1 cellular context compared by ENCODE assay signal in the genomic region with DNA sequence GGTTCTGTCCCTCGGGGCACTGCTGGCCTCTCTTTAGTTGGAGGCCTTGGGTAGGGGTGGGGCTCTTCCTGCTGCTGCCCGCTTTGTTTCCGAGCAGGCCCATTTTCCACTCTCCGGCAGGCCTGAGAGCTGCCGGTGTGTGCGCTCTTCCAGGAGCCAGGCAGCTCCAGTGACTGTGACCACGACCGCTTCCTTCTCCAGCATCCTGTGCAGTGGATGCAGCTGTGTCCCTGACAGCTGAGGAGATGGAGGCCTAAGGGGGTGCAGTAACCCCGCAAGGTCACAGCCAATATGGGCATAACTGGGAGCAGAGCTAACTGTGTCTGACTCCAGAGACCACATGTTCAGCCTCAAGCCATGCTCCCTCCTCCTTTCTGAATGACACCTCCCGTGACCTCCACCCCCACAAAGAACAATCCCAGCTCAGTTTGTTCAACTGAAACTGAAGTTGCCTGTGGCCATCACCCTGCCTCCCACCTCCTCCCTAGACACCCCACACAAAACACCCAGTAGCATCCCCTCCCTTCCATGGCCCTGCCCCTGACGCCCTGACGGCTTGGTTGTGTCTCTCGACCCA.
TF ChIP-seq lines count a peak whose summit lies in the region.

No MANE protein-coding gene starts in this region.

TF ChIP-seq in GM23338, 12 proteins besides CTCF, POLR2A, EP300 and RAD21 (continued from another document):
- no peak for TF ChIP-seq ZNF114 (CRISPR knock-in tag; IDR thresholded peaks at IDR 0.05)
- TF ChIP-seq STAT1 (IDR thresholded peaks at IDR 0.05; ENCODE audit: unreplicated experiment) = no peak
- no peak for TF ChIP-seq NANOG (IDR thresholded peaks at IDR 0.05; ENCODE audit: borderline replicate concordance)
- TF ChIP-seq REST (IDR thresholded peaks at IDR 0.05; ENCODE audit: unreplicated experiment) = no peak
- no peak for TF ChIP-seq ZNF331 (CRISPR knock-in tag; IDR thresholded peaks at IDR 0.05; ENCODE audit: low read depth)
- no peak for TF ChIP-seq EZH2 (IDR thresholded peaks at IDR 0.05; ENCODE audit: low read depth, unreplicated experiment)
- TF ChIP-seq, protein P1, sequence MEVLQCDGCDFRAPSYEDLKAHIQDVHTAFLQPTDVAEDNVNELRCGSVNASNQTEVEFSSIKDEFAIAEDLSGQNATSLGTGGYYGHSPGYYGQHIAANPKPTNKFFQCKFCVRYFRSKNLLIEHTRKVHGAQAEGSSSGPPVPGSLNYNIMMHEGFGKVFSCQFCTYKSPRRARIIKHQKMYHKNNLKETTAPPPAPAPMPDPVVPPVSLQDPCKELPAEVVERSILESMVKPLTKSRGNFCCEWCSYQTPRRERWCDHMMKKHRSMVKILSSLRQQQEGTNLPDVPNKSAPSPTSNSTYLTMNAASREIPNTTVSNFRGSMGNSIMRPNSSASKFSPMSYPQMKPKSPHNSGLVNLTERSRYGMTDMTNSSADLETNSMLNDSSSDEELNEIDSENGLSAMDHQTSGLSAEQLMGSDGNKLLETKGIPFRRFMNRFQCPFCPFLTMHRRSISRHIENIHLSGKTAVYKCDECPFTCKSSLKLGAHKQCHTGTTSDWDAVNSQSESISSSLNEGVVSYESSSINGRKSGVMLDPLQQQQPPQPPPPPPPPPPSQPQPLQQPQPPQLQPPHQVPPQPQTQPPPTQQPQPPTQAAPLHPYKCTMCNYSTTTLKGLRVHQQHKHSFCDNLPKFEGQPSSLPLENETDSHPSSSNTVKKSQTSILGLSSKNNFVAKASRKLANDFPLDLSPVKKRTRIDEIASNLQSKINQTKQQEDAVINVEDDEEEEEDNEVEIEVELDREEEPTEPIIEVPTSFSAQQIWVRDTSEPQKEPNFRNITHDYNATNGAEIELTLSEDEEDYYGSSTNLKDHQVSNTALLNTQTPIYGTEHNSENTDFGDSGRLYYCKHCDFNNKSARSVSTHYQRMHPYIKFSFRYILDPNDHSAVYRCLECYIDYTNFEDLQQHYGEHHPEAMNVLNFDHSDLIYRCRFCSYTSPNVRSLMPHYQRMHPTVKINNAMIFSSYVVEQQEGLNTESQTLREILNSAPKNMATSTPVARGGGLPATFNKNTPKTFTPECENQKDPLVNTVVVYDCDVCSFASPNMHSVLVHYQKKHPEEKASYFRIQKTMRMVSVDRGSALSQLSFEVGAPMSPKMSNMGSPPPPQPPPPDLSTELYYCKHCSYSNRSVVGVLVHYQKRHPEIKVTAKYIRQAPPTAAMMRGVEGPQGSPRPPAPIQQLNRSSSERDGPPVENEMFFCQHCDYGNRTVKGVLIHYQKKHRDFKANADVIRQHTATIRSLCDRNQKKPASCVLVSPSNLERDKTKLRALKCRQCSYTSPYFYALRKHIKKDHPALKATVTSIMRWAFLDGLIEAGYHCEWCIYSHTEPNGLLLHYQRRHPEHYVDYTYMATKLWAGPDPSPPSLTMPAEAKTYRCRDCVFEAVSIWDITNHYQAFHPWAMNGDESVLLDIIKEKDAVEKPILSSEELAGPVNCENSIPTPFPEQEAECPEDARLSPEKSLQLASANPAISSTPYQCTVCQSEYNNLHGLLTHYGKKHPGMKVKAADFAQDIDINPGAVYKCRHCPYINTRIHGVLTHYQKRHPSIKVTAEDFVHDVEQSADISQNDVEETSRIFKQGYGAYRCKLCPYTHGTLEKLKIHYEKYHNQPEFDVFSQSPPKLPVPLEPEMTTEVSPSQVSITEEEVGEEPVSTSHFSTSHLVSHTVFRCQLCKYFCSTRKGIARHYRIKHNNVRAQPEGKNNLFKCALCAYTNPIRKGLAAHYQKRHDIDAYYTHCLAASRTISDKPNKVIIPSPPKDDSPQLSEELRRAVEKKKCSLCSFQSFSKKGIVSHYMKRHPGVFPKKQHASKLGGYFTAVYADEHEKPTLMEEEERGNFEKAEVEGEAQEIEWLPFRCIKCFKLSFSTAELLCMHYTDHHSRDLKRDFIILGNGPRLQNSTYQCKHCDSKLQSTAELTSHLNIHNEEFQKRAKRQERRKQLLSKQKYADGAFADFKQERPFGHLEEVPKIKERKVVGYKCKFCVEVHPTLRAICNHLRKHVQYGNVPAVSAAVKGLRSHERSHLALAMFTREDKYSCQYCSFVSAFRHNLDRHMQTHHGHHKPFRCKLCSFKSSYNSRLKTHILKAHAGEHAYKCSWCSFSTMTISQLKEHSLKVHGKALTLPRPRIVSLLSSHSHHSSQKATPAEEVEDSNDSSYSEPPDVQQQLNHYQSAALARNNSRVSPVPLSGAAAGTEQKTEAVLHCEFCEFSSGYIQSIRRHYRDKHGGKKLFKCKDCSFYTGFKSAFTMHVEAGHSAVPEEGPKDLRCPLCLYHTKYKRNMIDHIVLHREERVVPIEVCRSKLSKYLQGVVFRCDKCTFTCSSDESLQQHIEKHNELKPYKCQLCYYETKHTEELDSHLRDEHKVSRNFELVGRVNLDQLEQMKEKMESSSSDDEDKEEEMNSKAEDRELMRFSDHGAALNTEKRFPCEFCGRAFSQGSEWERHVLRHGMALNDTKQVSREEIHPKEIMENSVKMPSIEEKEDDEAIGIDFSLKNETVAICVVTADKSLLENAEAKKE (CRISPR knock-in tag; IDR thresholded peaks at IDR 0.05) = no peak
- no peak for TF ChIP-seq JUNB (IDR thresholded peaks at IDR 0.05; ENCODE audit: unreplicated experiment)
TF ChIP-seq in GM23338: peak in this region for 0.
